11 cellular contexts compared by ENCODE assay signal in the genomic region with DNA sequence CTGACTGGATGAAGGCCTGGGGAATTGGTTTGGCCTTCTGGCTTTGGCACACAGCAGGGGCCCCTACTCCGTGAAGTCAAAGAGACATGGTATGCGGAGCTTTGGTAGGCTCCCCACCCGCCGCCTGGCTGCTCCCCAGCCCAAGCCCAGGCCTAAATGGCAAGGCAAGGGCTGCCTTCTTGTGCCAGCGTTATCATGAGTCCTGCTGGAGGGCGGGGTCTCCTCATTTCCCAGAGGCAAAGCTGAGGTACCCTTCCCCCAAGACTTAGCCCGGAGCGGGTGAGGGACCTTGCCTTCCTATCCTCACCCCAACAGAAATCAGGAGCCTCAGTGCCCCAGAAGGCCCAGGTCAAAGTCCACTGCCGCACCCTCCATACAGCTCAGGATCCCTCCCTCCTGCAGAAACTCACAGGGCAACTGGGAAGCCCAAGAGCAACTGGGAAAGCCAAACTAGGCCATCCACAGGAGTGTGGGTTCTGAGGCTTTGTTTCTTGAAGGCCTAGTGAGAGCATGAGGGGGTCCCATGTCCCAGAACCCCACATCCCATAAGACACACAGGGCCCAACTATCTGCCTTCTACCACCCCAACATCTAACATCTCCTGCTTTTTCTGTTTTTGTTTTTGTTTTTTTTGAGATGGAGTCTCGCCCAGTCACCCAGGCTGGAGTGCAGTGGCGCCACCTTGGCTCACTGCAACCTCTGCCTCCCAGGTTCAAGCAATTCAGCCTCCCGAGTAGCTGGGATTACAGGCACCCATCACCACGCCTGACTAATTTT. TPM values are rescaled to one million over a fixed set of nuclear protein-coding genes. Genes with fewer than 3 reads are reported as not detected.
DNase-seq lines count a peak whose midpoint lies in the region; ATAC-seq and TF ChIP-seq lines count a peak whose summit lies in the region.
"Had no signal": no experiment of that assay in that cellular context is flagged by ENCODE, and none has a peak within 500 bp of the region (broad histone marks: within the 10 kb centered on the region; RNA-seq: fewer than 3 reads in every experiment).

No MANE protein-coding gene starts in this region.

- no peaks in the 10 kb centered on the region for H3K27me3 Mint-ChIP-seq in type B pancreatic cell

- no peaks in the 10 kb centered on the region for H3K9me3 Mint-ChIP-seq in type B pancreatic cell

- H3K4me1 Mint-ChIP-seq in type B pancreatic cell (ENCODE audit: unreplicated experiment): peaks cover 10% of the 10 kb centered on the region

- H3K27ac ChIP-seq in heart left ventricle (peak overlapping the region; percentile 80 to 93 (median 90)), angular gyrus (ENCODE audit: low read depth, low read length) (peak overlapping the region; percentile 2)

- intact Hi-C loops in heart left ventricle (cut with DNase I): loop anchor here in 1 of 10 donors (10.0 kb wide), 1 partner anchor 54 kb away; a partner anchor contains a TSS
- intact Hi-C loops in left cardiac atrium (cut with DNase I): no loop called here

- 69 to 79% (median 75%) methylated on average over 9 to 13 of the region's 13 CpGs for WGBS in heart left ventricle, 4 donors

- H3K36me3 Mint-ChIP-seq in type B pancreatic cell: no peaks in the 10 kb centered on the region

- H3K4me3 ChIP-seq in heart left ventricle: no peak overlapping the region

- TF ChIP-seq POLR2A in heart left ventricle (IDR thresholded peaks at IDR 0.05): no peak

- H3K27me3 ChIP-seq in heart left ventricle: no peaks in the 10 kb centered on the region
- H3K27me3 ChIP-seq: BE2C had no signal

- ATAC-seq in heart left ventricle (peak in 1 of 4 donors; percentile 1), left cardiac atrium (no peak)

- H3K9me3 ChIP-seq in heart left ventricle: no peaks in the 10 kb centered on the region
- H3K9me3 ChIP-seq: BE2C had no signal

- DNase-seq in heart left ventricle: peak in 1 of 5 donors; percentile 45
- no peak for DNase-seq in left cardiac atrium
- peak; percentile 81 for DNase-seq in mucosa of gallbladder (ENCODE audit: low spot score)
- no peak for DNase-seq in type B pancreatic cell (ENCODE audit: extremely low spot score, unreplicated experiment)
- DNase-seq in GF-D8 (lab: John Stamatoyannopoulos, UW): no peak
- no peak for DNase-seq in stimulated activated CD4-positive, alpha-beta T cell treated with anti-CD3 and anti-CD28 coated beads, Interleukin-1b, Interleukin-23, amount 100 ng/mL, for 48 hours
- DNase-seq in cerebellum (ENCODE audit: low spot score): no peak
- DNase-seq: BE2C, NCI-H345 had no signal

- no peak for TF ChIP-seq CTCF in heart left ventricle (IDR thresholded peaks at IDR 0.05)
- no peak for TF ChIP-seq CTCF in type B pancreatic cell (conservative IDR thresholded peaks at IDR 0.05)

- H3K4me1 ChIP-seq in heart left ventricle: peaks cover 0 to 62% (median 48%) of the 10 kb centered on the region in 12 donors
- H3K4me1 ChIP-seq: BE2C had no signal

- no peak overlapping the region for H3K4me3 Mint-ChIP-seq in type B pancreatic cell

- H3K36me3 ChIP-seq in heart left ventricle: peaks cover 0 to 29% (median 8%) of the 10 kb centered on the region in 9 donors
- H3K36me3 ChIP-seq: BE2C had no signal

- H3K27ac Mint-ChIP-seq in type B pancreatic cell: peak overlapping the region; percentile 55

RNA-seq across cellular contexts. Expression of a gene that starts 9.3 kb away (rescaled TPM):
- total RNA-seq in heart left ventricle: 10 to 100 TPM in 7 of 9 donors, 1 to 10 TPM in 2; 8.0 to 18.8 (median 13.1) TPM
- 10 to 100 TPM; 13.3 to 13.8 TPM for polyA plus RNA-seq in heart left ventricle
- 10 to 100 TPM in 1 of 2 donors, 1 to 10 TPM in 1; 9.7 to 18.1 TPM for total RNA-seq in left cardiac atrium
- total RNA-seq in mucosa of gallbladder: 54.2 TPM
- total RNA-seq in type B pancreatic cell (ENCODE audit: low replicate concordance): 23.5 and 31.5 TPM in 2 replicates
- total RNA-seq in cerebellum: 10.5 TPM

RNA-seq across cellular contexts. Expression of a gene that starts 10.3 kb away (rescaled TPM):
- total RNA-seq in heart left ventricle: 1 to 10 TPM; 2.4 to 7.9 (median 6.0) TPM
- 10 to 100 TPM; 13.0 to 15.6 TPM for polyA plus RNA-seq in heart left ventricle
- total RNA-seq in left cardiac atrium: 10 to 100 TPM in 1 of 2 donors, 1 to 10 TPM in 1; 9.7 to 11.2 TPM
- 1.8 TPM for total RNA-seq in mucosa of gallbladder
- 3.3 and 5.4 TPM in 2 replicates for total RNA-seq in type B pancreatic cell (ENCODE audit: low replicate concordance)
- 1.5 TPM for total RNA-seq in cerebellum
- total RNA-seq: M059J had no signal

RNA-seq across cellular contexts. Expression of a gene that starts 13.4 kb away (rescaled TPM):
- 1,000 to 10,000 TPM; 2,428 to 9,343 (median 4,137) TPM for total RNA-seq in heart left ventricle
- 1,000 to 10,000 TPM; 2,028 to 5,784 TPM for polyA plus RNA-seq in heart left ventricle
- total RNA-seq in left cardiac atrium: 1,000 to 10,000 TPM; 1,910 to 2,797 TPM
- 2.0 TPM for total RNA-seq in mucosa of gallbladder
- total RNA-seq in type B pancreatic cell (ENCODE audit: low replicate concordance): 1.5 and 2.4 TPM in 2 replicates
- total RNA-seq in cerebellum: 1.7 TPM
- total RNA-seq: M059J had no signal

RNA-seq across cellular contexts. Expression of a gene that starts 21.3 kb away (rescaled TPM):
- total RNA-seq in heart left ventricle (10 to 100 TPM; 51.4 to 95.1 (median 79.3) TPM), left cardiac atrium (10 to 100 TPM; 72.7 to 78.5 TPM), mucosa of gallbladder (202 TPM), type B pancreatic cell (ENCODE audit: low replicate concordance) (123 and 230 TPM in 2 replicates), cerebellum (16.9 TPM)
- polyA plus RNA-seq in heart left ventricle: 10 to 100 TPM; 29.7 to 77.4 TPM

RNA-seq across cellular contexts. Expression of a gene that starts 41.6 kb away (rescaled TPM):
- total RNA-seq in heart left ventricle (10 to 100 TPM; 14.1 to 36.5 (median 19.3) TPM), left cardiac atrium (10 to 100 TPM; 22.8 to 24.8 TPM), mucosa of gallbladder (82.2 TPM), type B pancreatic cell (ENCODE audit: low replicate concordance) (52.0 and 62.0 TPM in 2 replicates), cerebellum (29.2 TPM)
- polyA plus RNA-seq in heart left ventricle: 10 to 100 TPM; 24.2 to 57.2 TPM

Comparison
In these comparisons a context has a peak if more than half of its experiments do, and no peak if none do; other contexts are left out.
1. RNA of a gene that starts 13.4 kb away (total RNA-seq): 2,428 to 9,343 TPM in heart left ventricle and 1,910 to 2,797 TPM in left cardiac atrium; 1.5 to 2.4 TPM in type B pancreatic cell, 2.0 TPM in mucosa of gallbladder (single experiment) and 1.7 TPM in cerebellum (single experiment); every median in the first group is over 100 times any median in the second.